1 cellular context compared by ENCODE assay signal in the genomic region with DNA sequence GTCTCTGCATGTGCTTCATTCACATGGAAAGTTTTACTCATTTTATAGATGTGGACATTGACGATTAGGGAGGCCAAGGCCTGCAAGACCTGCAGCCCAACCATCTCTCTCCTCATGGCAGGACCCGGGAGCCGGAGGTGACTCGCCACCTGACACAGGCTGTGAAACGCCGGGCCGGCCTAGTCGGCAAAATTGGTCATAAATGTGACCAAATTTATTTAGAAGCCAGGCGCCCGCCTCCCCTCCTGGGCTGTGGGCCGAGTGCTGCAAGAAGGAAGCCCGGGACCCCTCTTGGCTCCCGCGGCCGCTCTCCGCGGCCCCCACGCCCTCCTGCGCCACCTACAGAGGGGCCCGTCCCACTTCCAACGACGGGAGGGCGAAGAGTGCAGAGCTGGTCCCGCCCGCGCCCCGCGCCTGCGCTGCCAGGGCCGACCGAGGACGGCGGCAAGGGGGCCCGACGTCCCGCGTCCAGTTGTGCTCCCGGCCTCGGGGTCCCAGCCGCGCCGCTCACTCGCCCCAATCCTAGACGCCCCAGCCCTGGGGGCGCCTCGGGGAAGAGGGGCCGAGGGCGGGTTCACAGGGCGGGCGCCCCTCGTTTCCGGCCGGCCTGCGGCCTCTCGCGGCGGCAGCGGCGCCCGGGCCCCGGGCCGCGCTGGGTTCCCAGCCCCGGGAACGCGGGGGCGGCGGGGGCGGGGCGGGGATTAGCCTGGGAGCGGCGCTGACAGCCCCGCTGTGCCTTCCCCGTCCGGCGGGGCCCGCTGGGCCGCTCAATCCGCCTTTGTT.
TF ChIP-seq lines count a peak whose summit lies in the region.

No MANE protein-coding gene starts in this region.

TF ChIP-seq in GM12878, 131 proteins besides CTCF, POLR2A, EP300 and RAD21 (continued from another document):
- TF ChIP-seq GATAD2B (conservative IDR thresholded peaks at IDR 0.05; ENCODE audit: low read depth) (0 out of 2 replicates have a peak, but pooled peaks have one; percentile 23), DPF2 (IDR thresholded peaks at IDR 0.05) (0 out of 2 replicates have a peak, but pooled peaks have one; percentile 20), IRF4 (IDR thresholded peaks at IDR 0.05; ENCODE audit: low read depth, low read length) (no peak), HDGF (IDR thresholded peaks at IDR 0.05) (no peak), STAT3 (IDR thresholded peaks at IDR 0.05; ENCODE audit: low read depth, low read length) (no peak), YBX1 (IDR thresholded peaks at IDR 0.05) (no peak)
